Comparison of ENCODE assay signal across 1 cellular context in the genomic region with DNA sequence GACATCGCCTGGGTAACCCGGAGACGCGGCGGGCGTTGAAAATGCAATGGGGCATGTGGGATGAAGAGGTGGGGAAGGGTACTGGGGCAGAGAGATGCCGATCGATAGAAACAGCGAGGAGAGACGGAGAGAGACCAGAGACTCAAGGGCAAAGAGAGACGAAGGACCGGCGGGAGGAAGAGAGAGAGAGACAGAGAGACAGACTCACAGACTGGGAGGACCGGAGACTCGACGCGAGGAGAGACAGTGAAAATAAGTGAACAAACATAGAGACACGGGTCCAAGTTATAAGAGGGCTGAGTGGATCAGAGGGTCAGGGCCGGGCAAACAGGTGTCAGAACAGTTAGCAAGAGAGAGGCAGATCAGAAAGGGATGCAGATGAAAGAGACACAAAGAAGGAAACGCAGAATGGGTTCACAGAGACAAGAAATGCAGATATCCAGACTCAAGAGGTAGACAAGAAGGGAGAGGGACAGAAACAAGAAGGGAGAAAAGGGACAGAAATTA.
A peak's percentile ranks its signal among the peaks of the same experiment; 100 is the strongest.
TF ChIP-seq lines count a peak whose summit lies in the region.

No MANE protein-coding gene starts in this region.

TF ChIP-seq in K562, 482 proteins besides CTCF, POLR2A, EP300 and RAD21 (continued from another document):
- TF ChIP-seq PHF20 (IDR thresholded peaks at IDR 0.05; ENCODE audit: partially characterized antibody) = peak; percentile 12
